ENCODE assay signal across 1 cellular context in the genomic region with DNA sequence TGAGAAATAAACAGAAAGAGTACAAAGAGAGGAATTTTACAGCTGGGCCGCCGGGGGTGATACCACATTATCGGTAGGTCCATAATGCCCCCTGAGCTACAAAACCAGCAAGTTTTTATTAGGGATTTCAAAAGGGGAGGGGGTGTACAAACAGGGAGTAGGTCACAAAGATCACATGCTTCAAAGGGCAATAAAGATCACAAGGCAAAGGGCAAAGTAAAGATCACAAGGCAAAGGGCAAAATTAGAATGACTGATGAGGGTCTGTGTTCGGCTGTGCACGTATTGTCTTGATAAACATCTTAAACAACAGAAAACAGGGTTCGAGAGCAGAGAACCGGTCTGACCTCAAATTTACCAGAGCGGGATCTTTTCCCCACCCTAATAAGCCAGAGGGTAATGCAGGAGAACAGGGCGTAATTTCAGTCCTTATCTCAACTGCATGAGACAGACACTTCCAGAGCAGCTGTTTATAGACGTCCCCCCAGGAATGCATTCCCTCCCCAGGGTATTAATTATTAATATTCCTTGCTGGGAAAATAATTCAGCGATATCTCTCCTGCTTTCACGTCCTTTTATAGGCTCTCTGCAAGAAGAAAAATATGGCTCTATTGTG.
TF ChIP-seq lines count a peak whose summit lies in the region.
"Not testable (repeated sequence)": the region's sequence is repeated elsewhere in the genome, so short reads cannot be mapped to it uniquely, and the experiment has no call there.

No MANE protein-coding gene starts in this region.

TF ChIP-seq in HepG2, 621 proteins besides CTCF, POLR2A, EP300 and RAD21:
- TF ChIP-seq RARA (CRISPR knock-in tag; IDR thresholded peaks at IDR 0.05) (peak; percentile 29; the same call in 1 of the 2 replicates), NR2F2 (IDR thresholded peaks at IDR 0.05; ENCODE audit: borderline replicate concordance, low read depth) (peak; percentile 64), ZMYM4 (CRISPR knock-in tag; IDR thresholded peaks at IDR 0.05) (peak; percentile 91), HNF4A (CRISPR knock-in tag; IDR thresholded peaks at IDR 0.05) (peak; percentile 85), TCF7 (IDR thresholded peaks at IDR 0.05; ENCODE audit: low read depth) (peak; percentile 56; the same call in 1 of the 2 replicates), NCOR1 (IDR thresholded peaks at IDR 0.05; ENCODE audit: borderline replicate concordance, low read length) (0 out of 2 replicates have a peak, but pooled peaks have one; percentile 71), KDM1A (CRISPR knock-in tag; IDR thresholded peaks at IDR 0.05) (0 out of 2 replicates have a peak, but pooled peaks have one; percentile 38), HNF4G (IDR thresholded peaks at IDR 0.05; ENCODE audit: borderline replicate concordance, low read depth, low read length) (peak; percentile 46; the same call in 1 of the 2 replicates), SOX13 (CRISPR knock-in tag; conservative IDR thresholded peaks at IDR 0.05 in 1 of 2, IDR thresholded peaks at IDR 0.05 in 1 of 2) (peak in 1 of 2 experiments; percentile 19; a peak in 1 of 4 replicates), POGZ (CRISPR knock-in tag; IDR thresholded peaks at IDR 0.05) (peak; percentile 92), RBM22 (optimal IDR thresholded peaks at IDR 0.05; ENCODE audit: low read length) (peak; percentile 7), RCOR2 (CRISPR knock-in tag; IDR thresholded peaks at IDR 0.05) (0 out of 2 replicates have a peak, but pooled peaks have one; percentile 25), NR2C2 (CRISPR knock-in tag; IDR thresholded peaks at IDR 0.05; ENCODE audit: borderline replicate concordance) (peak; percentile 55), SOX6 (CRISPR knock-in tag; IDR thresholded peaks at IDR 0.05) (peak; percentile 46; the same call in 1 of the 2 replicates), TRIM24 (CRISPR knock-in tag; IDR thresholded peaks at IDR 0.05) (0 out of 2 replicates have a peak, but pooled peaks have one; percentile 49), NR2F6 (IDR thresholded peaks at IDR 0.05) (peak; percentile 73), NR2F6 (CRISPR knock-in tag; IDR thresholded peaks at IDR 0.05) (peak; percentile 62; the same call in 1 of the 2 replicates), NR2F1 (CRISPR knock-in tag; IDR thresholded peaks at IDR 0.05) (peak; percentile 57 to 80; a peak in 3 of 4 replicates), ZMYM2 (CRISPR knock-in tag; IDR thresholded peaks at IDR 0.05) (peak; percentile 82)
- TF ChIP-seq, protein P1, sequence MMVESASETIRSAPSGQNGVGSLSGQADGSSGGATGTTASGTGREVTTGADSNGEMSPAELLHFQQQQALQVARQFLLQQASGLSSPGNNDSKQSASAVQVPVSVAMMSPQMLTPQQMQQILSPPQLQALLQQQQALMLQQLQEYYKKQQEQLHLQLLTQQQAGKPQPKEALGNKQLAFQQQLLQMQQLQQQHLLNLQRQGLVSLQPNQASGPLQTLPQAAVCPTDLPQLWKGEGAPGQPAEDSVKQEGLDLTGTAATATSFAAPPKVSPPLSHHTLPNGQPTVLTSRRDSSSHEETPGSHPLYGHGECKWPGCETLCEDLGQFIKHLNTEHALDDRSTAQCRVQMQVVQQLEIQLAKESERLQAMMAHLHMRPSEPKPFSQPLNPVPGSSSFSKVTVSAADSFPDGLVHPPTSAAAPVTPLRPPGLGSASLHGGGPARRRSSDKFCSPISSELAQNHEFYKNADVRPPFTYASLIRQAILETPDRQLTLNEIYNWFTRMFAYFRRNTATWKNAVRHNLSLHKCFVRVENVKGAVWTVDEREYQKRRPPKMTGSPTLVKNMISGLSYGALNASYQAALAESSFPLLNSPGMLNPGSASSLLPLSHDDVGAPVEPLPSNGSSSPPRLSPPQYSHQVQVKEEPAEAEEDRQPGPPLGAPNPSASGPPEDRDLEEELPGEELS (CRISPR knock-in tag; IDR thresholded peaks at IDR 0.05) = 0 out of 2 replicates have a peak, but pooled peaks have one; percentile 29
- TF ChIP-seq, protein P2, sequence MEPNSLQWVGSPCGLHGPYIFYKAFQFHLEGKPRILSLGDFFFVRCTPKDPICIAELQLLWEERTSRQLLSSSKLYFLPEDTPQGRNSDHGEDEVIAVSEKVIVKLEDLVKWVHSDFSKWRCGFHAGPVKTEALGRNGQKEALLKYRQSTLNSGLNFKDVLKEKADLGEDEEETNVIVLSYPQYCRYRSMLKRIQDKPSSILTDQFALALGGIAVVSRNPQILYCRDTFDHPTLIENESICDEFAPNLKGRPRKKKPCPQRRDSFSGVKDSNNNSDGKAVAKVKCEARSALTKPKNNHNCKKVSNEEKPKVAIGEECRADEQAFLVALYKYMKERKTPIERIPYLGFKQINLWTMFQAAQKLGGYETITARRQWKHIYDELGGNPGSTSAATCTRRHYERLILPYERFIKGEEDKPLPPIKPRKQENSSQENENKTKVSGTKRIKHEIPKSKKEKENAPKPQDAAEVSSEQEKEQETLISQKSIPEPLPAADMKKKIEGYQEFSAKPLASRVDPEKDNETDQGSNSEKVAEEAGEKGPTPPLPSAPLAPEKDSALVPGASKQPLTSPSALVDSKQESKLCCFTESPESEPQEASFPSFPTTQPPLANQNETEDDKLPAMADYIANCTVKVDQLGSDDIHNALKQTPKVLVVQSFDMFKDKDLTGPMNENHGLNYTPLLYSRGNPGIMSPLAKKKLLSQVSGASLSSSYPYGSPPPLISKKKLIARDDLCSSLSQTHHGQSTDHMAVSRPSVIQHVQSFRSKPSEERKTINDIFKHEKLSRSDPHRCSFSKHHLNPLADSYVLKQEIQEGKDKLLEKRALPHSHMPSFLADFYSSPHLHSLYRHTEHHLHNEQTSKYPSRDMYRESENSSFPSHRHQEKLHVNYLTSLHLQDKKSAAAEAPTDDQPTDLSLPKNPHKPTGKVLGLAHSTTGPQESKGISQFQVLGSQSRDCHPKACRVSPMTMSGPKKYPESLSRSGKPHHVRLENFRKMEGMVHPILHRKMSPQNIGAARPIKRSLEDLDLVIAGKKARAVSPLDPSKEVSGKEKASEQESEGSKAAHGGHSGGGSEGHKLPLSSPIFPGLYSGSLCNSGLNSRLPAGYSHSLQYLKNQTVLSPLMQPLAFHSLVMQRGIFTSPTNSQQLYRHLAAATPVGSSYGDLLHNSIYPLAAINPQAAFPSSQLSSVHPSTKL (CRISPR knock-in tag; IDR thresholded peaks at IDR 0.05) = peak; percentile 47
- TF ChIP-seq, protein P3, sequence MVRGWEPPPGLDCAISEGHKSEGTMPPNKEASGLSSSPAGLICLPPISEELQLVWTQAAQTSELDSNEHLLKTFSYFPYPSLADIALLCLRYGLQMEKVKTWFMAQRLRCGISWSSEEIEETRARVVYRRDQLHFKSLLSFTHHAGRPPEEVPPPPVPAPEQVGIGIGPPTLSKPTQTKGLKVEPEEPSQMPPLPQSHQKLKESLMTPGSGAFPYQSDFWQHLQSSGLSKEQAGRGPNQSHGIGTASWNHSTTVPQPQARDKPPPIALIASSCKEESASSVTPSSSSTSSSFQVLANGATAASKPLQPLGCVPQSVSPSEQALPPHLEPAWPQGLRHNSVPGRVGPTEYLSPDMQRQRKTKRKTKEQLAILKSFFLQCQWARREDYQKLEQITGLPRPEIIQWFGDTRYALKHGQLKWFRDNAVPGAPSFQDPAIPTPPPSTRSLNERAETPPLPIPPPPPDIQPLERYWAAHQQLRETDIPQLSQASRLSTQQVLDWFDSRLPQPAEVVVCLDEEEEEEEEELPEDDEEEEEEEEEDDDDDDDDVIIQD (CRISPR knock-in tag; IDR thresholded peaks at IDR 0.05; ENCODE audit: low read depth) = peak; percentile 98
- TF ChIP-seq, protein P4, sequence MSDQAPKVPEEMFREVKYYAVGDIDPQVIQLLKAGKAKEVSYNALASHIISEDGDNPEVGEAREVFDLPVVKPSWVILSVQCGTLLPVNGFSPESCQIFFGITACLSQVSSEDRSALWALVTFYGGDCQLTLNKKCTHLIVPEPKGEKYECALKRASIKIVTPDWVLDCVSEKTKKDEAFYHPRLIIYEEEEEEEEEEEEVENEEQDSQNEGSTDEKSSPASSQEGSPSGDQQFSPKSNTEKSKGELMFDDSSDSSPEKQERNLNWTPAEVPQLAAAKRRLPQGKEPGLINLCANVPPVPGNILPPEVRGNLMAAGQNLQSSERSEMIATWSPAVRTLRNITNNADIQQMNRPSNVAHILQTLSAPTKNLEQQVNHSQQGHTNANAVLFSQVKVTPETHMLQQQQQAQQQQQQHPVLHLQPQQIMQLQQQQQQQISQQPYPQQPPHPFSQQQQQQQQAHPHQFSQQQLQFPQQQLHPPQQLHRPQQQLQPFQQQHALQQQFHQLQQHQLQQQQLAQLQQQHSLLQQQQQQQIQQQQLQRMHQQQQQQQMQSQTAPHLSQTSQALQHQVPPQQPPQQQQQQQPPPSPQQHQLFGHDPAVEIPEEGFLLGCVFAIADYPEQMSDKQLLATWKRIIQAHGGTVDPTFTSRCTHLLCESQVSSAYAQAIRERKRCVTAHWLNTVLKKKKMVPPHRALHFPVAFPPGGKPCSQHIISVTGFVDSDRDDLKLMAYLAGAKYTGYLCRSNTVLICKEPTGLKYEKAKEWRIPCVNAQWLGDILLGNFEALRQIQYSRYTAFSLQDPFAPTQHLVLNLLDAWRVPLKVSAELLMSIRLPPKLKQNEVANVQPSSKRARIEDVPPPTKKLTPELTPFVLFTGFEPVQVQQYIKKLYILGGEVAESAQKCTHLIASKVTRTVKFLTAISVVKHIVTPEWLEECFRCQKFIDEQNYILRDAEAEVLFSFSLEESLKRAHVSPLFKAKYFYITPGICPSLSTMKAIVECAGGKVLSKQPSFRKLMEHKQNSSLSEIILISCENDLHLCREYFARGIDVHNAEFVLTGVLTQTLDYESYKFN (CRISPR knock-in tag; conservative IDR thresholded peaks at IDR 0.05) = peak; percentile 39; the same call in 1 of the 2 replicates
- not testable (repeated sequence) for TF ChIP-seq HNF4G (CRISPR knock-in tag; IDR thresholded peaks at IDR 0.05; ENCODE audit: borderline replicate concordance, low read depth); SOX13 (IDR thresholded peaks at IDR 0.05); SOX6 (IDR thresholded peaks at IDR 0.05)
- TF ChIP-seq, protein P5, sequence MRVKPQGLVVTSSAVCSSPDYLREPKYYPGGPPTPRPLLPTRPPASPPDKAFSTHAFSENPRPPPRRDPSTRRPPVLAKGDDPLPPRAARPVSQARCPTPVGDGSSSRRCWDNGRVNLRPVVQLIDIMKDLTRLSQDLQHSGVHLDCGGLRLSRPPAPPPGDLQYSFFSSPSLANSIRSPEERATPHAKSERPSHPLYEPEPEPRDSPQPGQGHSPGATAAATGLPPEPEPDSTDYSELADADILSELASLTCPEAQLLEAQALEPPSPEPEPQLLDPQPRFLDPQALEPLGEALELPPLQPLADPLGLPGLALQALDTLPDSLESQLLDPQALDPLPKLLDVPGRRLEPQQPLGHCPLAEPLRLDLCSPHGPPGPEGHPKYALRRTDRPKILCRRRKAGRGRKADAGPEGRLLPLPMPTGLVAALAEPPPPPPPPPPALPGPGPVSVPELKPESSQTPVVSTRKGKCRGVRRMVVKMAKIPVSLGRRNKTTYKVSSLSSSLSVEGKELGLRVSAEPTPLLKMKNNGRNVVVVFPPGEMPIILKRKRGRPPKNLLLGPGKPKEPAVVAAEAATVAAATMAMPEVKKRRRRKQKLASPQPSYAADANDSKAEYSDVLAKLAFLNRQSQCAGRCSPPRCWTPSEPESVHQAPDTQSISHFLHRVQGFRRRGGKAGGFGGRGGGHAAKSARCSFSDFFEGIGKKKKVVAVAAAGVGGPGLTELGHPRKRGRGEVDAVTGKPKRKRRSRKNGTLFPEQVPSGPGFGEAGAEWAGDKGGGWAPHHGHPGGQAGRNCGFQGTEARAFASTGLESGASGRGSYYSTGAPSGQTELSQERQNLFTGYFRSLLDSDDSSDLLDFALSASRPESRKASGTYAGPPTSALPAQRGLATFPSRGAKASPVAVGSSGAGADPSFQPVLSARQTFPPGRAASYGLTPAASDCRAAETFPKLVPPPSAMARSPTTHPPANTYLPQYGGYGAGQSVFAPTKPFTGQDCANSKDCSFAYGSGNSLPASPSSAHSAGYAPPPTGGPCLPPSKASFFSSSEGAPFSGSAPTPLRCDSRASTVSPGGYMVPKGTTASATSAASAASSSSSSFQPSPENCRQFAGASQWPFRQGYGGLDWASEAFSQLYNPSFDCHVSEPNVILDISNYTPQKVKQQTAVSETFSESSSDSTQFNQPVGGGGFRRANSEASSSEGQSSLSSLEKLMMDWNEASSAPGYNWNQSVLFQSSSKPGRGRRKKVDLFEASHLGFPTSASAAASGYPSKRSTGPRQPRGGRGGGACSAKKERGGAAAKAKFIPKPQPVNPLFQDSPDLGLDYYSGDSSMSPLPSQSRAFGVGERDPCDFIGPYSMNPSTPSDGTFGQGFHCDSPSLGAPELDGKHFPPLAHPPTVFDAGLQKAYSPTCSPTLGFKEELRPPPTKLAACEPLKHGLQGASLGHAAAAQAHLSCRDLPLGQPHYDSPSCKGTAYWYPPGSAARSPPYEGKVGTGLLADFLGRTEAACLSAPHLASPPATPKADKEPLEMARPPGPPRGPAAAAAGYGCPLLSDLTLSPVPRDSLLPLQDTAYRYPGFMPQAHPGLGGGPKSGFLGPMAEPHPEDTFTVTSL (CRISPR knock-in tag; IDR thresholded peaks at IDR 0.05; ENCODE audit: borderline replicate concordance) = peak; percentile 41; the same call in 1 of the 2 replicates
